Comparison of ENCODE assay signal across 19 cellular contexts in the genomic region with DNA sequence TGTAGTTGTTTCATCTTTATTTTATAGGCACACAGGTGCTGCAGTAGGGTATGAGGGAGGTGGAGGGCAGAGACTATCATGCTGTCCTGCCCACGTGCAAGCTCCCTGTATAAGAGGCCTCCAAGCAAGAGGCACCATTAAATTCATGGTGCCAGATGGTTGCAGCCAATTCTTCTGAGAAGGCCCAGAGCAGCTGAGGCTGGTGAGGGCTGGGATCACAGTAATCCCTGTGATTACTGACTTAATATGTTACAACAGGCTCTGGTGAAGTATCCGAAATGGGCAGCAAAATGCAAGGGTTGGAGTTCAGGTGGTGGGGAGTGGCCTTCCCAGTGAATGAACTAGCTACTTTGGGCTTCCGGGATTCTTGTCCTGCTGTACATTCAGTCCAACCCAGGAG.
DNase-seq lines count a peak whose midpoint lies in the region; ATAC-seq, FAIRE-seq and TF ChIP-seq lines count a peak whose summit lies in the region.
"Had no signal": no experiment of that assay in that cellular context is flagged by ENCODE, and none has a peak within 500 bp of the region (broad histone marks: within the 10 kb centered on the region; RNA-seq: fewer than 3 reads in every experiment).

No MANE protein-coding gene starts in this region.

- H3K9me3 Mint-ChIP-seq in brain (no peaks in the 10 kb centered on the region), nephron (no peaks in the 10 kb centered on the region)

- TF ChIP-seq CTCF in D721Med (IDR thresholded peaks at IDR 0.05; ENCODE audit: insufficient read depth, missing control alignments) (no peak), brain (conservative IDR thresholded peaks at IDR 0.05) (no peak), nephron (IDR thresholded peaks at IDR 0.05; ENCODE audit: unreplicated experiment in 3 of 3) (no peak)

- H3K4me1 Mint-ChIP-seq in brain (peaks cover 43% of the 10 kb centered on the region), nephron (peaks cover 71% of the 10 kb centered on the region)

- H3K27me3 Mint-ChIP-seq in brain (peaks cover 12% of the 10 kb centered on the region), nephron (ENCODE audit: low read depth) (no peaks in the 10 kb centered on the region)

- H3K27ac Mint-ChIP-seq in brain = peak overlapping the region in 4 of 5 experiments; percentile 2 to 66 (median 46)
- H3K27ac Mint-ChIP-seq in nephron = peak overlapping the region; percentile 50 to 98 (median 68)

- H3K36me3 Mint-ChIP-seq in brain (no peaks in the 10 kb centered on the region), nephron (ENCODE audit: low read depth) (no peaks in the 10 kb centered on the region)

- ATAC-seq in GM19328 (IDR thresholded peaks at IDR 0.05; ENCODE audit: unreplicated experiment) = no peak
- ATAC-seq: HepG2, K562, Panc1 had no signal

- H3K4me3 Mint-ChIP-seq in brain (no peak overlapping the region), nephron (no peak overlapping the region)

- DNase-seq in D721Med (ENCODE audit: insufficient read length, low spot score) (peak; percentile 85), NCI-H524 (lab: John Stamatoyannopoulos, UW) (peak; percentile 97), midbrain (lab: John Stamatoyannopoulos, UW) (no peak), NCI-H345 treated with DMSO at 0.1 percent for 48 hours (lab: John Stamatoyannopoulos, UW; ENCODE audit: unreplicated experiment) (no peak)
- DNase-seq: GOT3, HCEC 1CT, MG63, NCI-H1417, NCI-H1694 treated with DMSO at 0.1 percent for 48 hours, NCI-H2081 treated with DMSO at 0.1 percent for 48 hours, NCI-H526 had no signal

- peak; percentile 97 for FAIRE-seq in D721Med (lab: Jason Lieb, UNC)
- FAIRE-seq: G401.6, GM12892, HepG2, K562 had no signal

Comparison
In these comparisons a context has a peak if more than half of its experiments do, and no peak if none do; other contexts are left out.
1. DNase-seq: peak in D721Med (single experiment) and NCI-H524 (2 of 2); none in midbrain (single experiment) and NCI-H345 treated with DMSO at 0.1 percent for 48 hours (single experiment).